Comparison of ENCODE assay signal across 9 cellular contexts in genomic region chr5:139473565-139473964, GRCh38. TPM values are rescaled to one million over a fixed set of nuclear protein-coding genes. Genes with fewer than 3 reads are reported as not detected.
DNase-seq lines count a peak whose midpoint lies in the region; FAIRE-seq and TF ChIP-seq lines count a peak whose summit lies in the region.
"Had no signal": no experiment of that assay in that cellular context is flagged by ENCODE, and none has a peak within 500 bp of the region (broad histone marks: within the 10 kb centered on the region; RNA-seq: fewer than 3 reads in every experiment).

No MANE protein-coding gene starts in this region.

- FAIRE-seq in bronchial epithelial cell (lab: Jason Lieb, UNC), result no peak

- H3K9me2 ChIP-seq in Loucy (replicated peaks; ENCODE audit: low read depth, low read length), result no peaks in the 10 kb centered on the region

- H2AFZ ChIP-seq in Loucy (ENCODE audit: low read length) (no peak overlapping the region), osteoblast (ENCODE audit: low read length) (no peak overlapping the region)

- 0 out of 2 replicates have a peak, but pooled peaks have one; percentile 17 for TF ChIP-seq CTCF in Loucy (conservative IDR thresholded peaks at IDR 0.05; ENCODE audit: low read length)
- TF ChIP-seq CTCF in bronchial epithelial cell (IDR thresholded peaks at IDR 0.05; ENCODE audit: insufficient read depth, low read length, severe bottlenecking), result peak; percentile 31
- TF ChIP-seq CTCF in osteoblast (IDR thresholded peaks at IDR 0.05; ENCODE audit: extremely low read depth, low read depth, low read length), result no peak

- H3F3A ChIP-seq in Loucy (ENCODE audit: low read depth), result no peaks in the 10 kb centered on the region

- peaks cover 84% of the 10 kb centered on the region for H3K4me1 ChIP-seq in Loucy (ENCODE audit: insufficient read depth, low read length, poor library complexity, severe bottlenecking)
- peaks cover 15% of the 10 kb centered on the region for H3K4me1 ChIP-seq in osteoblast (ENCODE audit: insufficient read depth, low read length)
- H3K4me1 ChIP-seq: body of pancreas had no signal

- H3K36me3 ChIP-seq in Loucy (ENCODE audit: insufficient read depth, low read length) (peaks cover 16% of the 10 kb centered on the region; the same call in 1 of the 2 replicates), bronchial epithelial cell (ENCODE audit: control insufficient read depth, insufficient read depth, low read length) (peaks cover 1% of the 10 kb centered on the region), osteoblast (ENCODE audit: insufficient read depth, low read length) (peaks cover 29% of the 10 kb centered on the region)
- H3K36me3 ChIP-seq: transverse colon had no signal

- H3K4me3 ChIP-seq in Loucy (ENCODE audit: low read length, poor library complexity, severe bottlenecking) (peak overlapping the region; percentile 28), bronchial epithelial cell (ENCODE audit: low read depth, low read length) (no peak overlapping the region), osteoblast (ENCODE audit: insufficient read depth, low read length) (no peak overlapping the region)
- H3K4me3 ChIP-seq: body of pancreas, transverse colon had no signal

- H4K20me1 ChIP-seq in Loucy (ENCODE audit: insufficient read depth, low read length, poor library complexity, severe bottlenecking) (peaks cover 8% of the 10 kb centered on the region), osteoblast (ENCODE audit: insufficient read depth, low read length) (peaks cover 1% of the 10 kb centered on the region)

- H3K79me2 ChIP-seq in Loucy (ENCODE audit: insufficient read depth, low read length) (peaks cover 66% of the 10 kb centered on the region), osteoblast (ENCODE audit: insufficient read depth, low read length) (peaks cover 1% of the 10 kb centered on the region)

- H3K27me3 ChIP-seq in Loucy (ENCODE audit: insufficient read depth, low read length, poor library complexity, severe bottlenecking) (no peaks in the 10 kb centered on the region), bronchial epithelial cell (ENCODE audit: control insufficient read depth, insufficient read depth, low read length) (no peaks in the 10 kb centered on the region), osteoblast (ENCODE audit: insufficient read depth, low read length) (no peaks in the 10 kb centered on the region)
- H3K27me3 ChIP-seq: body of pancreas, transverse colon had no signal

- DNase-seq in bronchial epithelial cell (ENCODE audit: low read depth), result peak; percentile 89
- peak; percentile 66 for DNase-seq in osteoblast (ENCODE audit: insufficient read length, low spot score, missing footprints)
- no peak for DNase-seq in NCI-H510A (lab: John Stamatoyannopoulos, UW)
- no peak for DNase-seq in NCI-H2171 (lab: John Stamatoyannopoulos, UW)
- no peak for DNase-seq in DMS79 (lab: John Stamatoyannopoulos, UW)
- DNase-seq: body of pancreas, RPMI8226, transverse colon had no signal

- no peaks in the 10 kb centered on the region for H3K9me3 ChIP-seq in Loucy (ENCODE audit: insufficient read depth, low read depth, low read length)
- H3K9me3 ChIP-seq in osteoblast (ENCODE audit: low read depth, low read length), result no peaks in the 10 kb centered on the region
- H3K9me3 ChIP-seq: body of pancreas, transverse colon had no signal

- peak overlapping the region; percentile 95 for H3K9ac ChIP-seq in Loucy (ENCODE audit: low read depth, low read length, poor library complexity, severe bottlenecking)

- H3K27ac ChIP-seq in osteoblast (ENCODE audit: low read depth, low read length), result no peak overlapping the region

- H3K4me2 ChIP-seq in Loucy (ENCODE audit: low read depth, low read length, poor library complexity, severe bottlenecking), result peak overlapping the region; percentile 87
- H3K4me2 ChIP-seq in osteoblast (ENCODE audit: insufficient read depth, low read length), result no peak overlapping the region

RNA-seq across cellular contexts. Expression of gene SMIM33, which starts 2.8 kb away (rescaled TPM):
- total RNA-seq in bronchial epithelial cell (not detected in 2 replicates), osteoblast (not detected in 2 replicates)
- total RNA-seq: body of pancreas had no signal

RNA-seq across cellular contexts. Expression of gene STING1, which starts 9.0 kb away (rescaled TPM):
- total RNA-seq in bronchial epithelial cell, result 2.8 and 2.9 TPM in 2 replicates
- 46.3 and 48.3 TPM in 2 replicates for total RNA-seq in osteoblast

RNA-seq across cellular contexts. Expression of gene ECSCR, which starts 11.0 kb away (rescaled TPM):
- not detected in 2 replicates for total RNA-seq in bronchial epithelial cell
- total RNA-seq in osteoblast, result 0.36 TPM in 1 of 2 replicates, not detected in the other

RNA-seq across cellular contexts. Expression of gene DNAJC18, which starts 34.2 kb away (rescaled TPM):
- total RNA-seq in bronchial epithelial cell (1.2 and 1.6 TPM in 2 replicates), osteoblast (12.4 and 16.3 TPM in 2 replicates)

Comparison
In these comparisons a context has a peak if more than half of its experiments do, and no peak if none do; other contexts are left out.
1. DNase-seq: peak in bronchial epithelial cell (single experiment) and osteoblast (single experiment); none in NCI-H510A (single experiment), NCI-H2171 (single experiment) and DMS79 (single experiment).
2. RNA of gene STING1, which starts 9.0 kb away (total RNA-seq): 46.3 to 48.3 TPM in osteoblast; 2.8 to 2.9 TPM in bronchial epithelial cell; every median in the first group is over 10 times any median in the second.